29 cellular contexts compared by ENCODE assay signal in genomic region chr10:1745794-1746456, GRCh38. TPM values are rescaled to one million over a fixed set of nuclear protein-coding genes. Genes with fewer than 3 reads are reported as not detected.
"Had no signal": no experiment of that assay in that cellular context is flagged by ENCODE, and none has a peak within 500 bp of the region (broad histone marks: within the 10 kb centered on the region; RNA-seq: fewer than 3 reads in every experiment).

No MANE protein-coding gene starts in this region.

- H3K4me3 Mint-ChIP-seq: activated CD4-positive, alpha-beta T cell treated with anti-CD3 and anti-CD28 coated beads, Interleukin-2, amount 10 ng/mL, durations not matched to agents 24 days and 14 days; activated CD8-positive, alpha-beta memory T cell treated with anti-CD3 and anti-CD28 coated beads, Interleukin-2, amount 10 ng/mL, durations not matched to agents 7 days and 5 days; activated naive CD4-positive, alpha-beta T cell treated with anti-CD3 and anti-CD28 coated beads, Interleukin-2, amount 50 U/mL, for 24 hours; activated T-cell treated with anti-CD3 and anti-CD28 coated beads, Interleukin-2, amount 50 U/mL, for 24 hours; activated T-helper 1 cell treated with anti-CD3 and anti-CD28 coated beads, Interleukin-12 subunit alpha, Interleukin-12 subunit beta, Interleukin-2, Interleukin-4 antibody, amounts not matched to agents 30 ng/mL and 10 ng/mL and 1 ng/mL, durations not matched to agents 14 hours and 24 hours and 36 hours; T-helper 17 cell; WTC11 had no signal

- H3K4me1 ChIP-seq: ascending aorta, body of pancreas, Peyer's patch, SJSA1 had no signal

- H3K36me3 Mint-ChIP-seq: activated CD8-positive, alpha-beta memory T cell treated with anti-CD3 and anti-CD28 coated beads, Interleukin-2, amount 10 ng/mL, durations not matched to agents 7 days and 5 days had no signal

- H3K36me3 ChIP-seq: ascending aorta, Peyer's patch, SJSA1 had no signal

- H3K27me3 ChIP-seq: ascending aorta, body of pancreas, Peyer's patch had no signal

- H3K4me3 ChIP-seq: ascending aorta, body of pancreas, Peyer's patch, SJSA1 had no signal

- H3K27ac ChIP-seq: ascending aorta, body of pancreas, Peyer's patch, RWPE1, SJSA1 had no signal

- DNase-seq: activated CD4-positive, alpha-beta T cell treated with anti-CD3 and anti-CD28 coated beads for 1 hour; activated CD4-positive, alpha-beta T cell treated with anti-CD3 and anti-CD28 coated beads, Interleukin-2, amount 10 ng/mL, durations not matched to agents 24 days and 14 days; activated CD4-positive, alpha-beta T cell treated with anti-CD3 and anti-CD28 coated beads, Interleukin-2, amount 50 U/mL, for 48 hours; activated CD8-positive, alpha-beta memory T cell treated with anti-CD3 and anti-CD28 coated beads, Interleukin-2, amount 10 ng/mL, durations not matched to agents 7 days and 5 days; activated effector memory CD4-positive, alpha-beta T cell treated with Interleukin-2 at 50 U/mL for 16 hours; activated naive CD4-positive, alpha-beta T cell; activated T-cell treated with anti-CD3 and anti-CD28 coated beads, Interleukin-2, amount 50 U/mL, for 24 hours; body of pancreas; central memory CD4-positive, alpha-beta T cell; Kasumi-1; KBM-7; NCI-H1105 treated with DMSO at 0.1 percent for 48 hours; NCI-H146; NCI-H187 treated with DMSO at 0.1 percent for 48 hours; NCI-H2081 treated with DMSO at 0.1 percent for 48 hours; NCI-H446; NCI-H524 treated with DMSO at 0.1 percent for 48 hours; NCI-H82; Peyer's patch; Right ventricle myocardium superior; T-helper 17 cell; T-helper 9 cell had no signal

- H3K27ac Mint-ChIP-seq: activated CD4-positive, alpha-beta T cell treated with anti-CD3 and anti-CD28 coated beads, Interleukin-2, amount 10 ng/mL, durations not matched to agents 24 days and 14 days; activated CD8-positive, alpha-beta memory T cell treated with anti-CD3 and anti-CD28 coated beads, Interleukin-2, amount 10 ng/mL, durations not matched to agents 7 days and 5 days; activated naive CD4-positive, alpha-beta T cell treated with anti-CD3 and anti-CD28 coated beads, Interleukin-2, amount 50 U/mL, for 24 hours; activated T-cell treated with anti-CD3 and anti-CD28 coated beads, Interleukin-2, amount 50 U/mL, for 24 hours; activated T-helper 1 cell treated with anti-CD3 and anti-CD28 coated beads, Interleukin-12 subunit alpha, Interleukin-12 subunit beta, Interleukin-2, Interleukin-4 antibody, amounts not matched to agents 30 ng/mL and 10 ng/mL and 1 ng/mL, durations not matched to agents 14 hours and 24 hours and 36 hours; T-helper 17 cell; WTC11 had no signal

- H3K9me3 Mint-ChIP-seq: activated CD4-positive, alpha-beta T cell treated with anti-CD3 and anti-CD28 coated beads, Interleukin-2, amount 10 ng/mL, durations not matched to agents 24 days and 14 days had no signal

- H3K4me1 Mint-ChIP-seq: activated CD4-positive, alpha-beta T cell treated with anti-CD3 and anti-CD28 coated beads, Interleukin-2, amount 10 ng/mL, durations not matched to agents 24 days and 14 days; activated CD8-positive, alpha-beta memory T cell treated with anti-CD3 and anti-CD28 coated beads, Interleukin-2, amount 10 ng/mL, durations not matched to agents 7 days and 5 days; T-helper 17 cell; WTC11 had no signal

- ATAC-seq: activated CD8-positive, alpha-beta memory T cell treated with anti-CD3 and anti-CD28 coated beads, Interleukin-2, amount 10 ng/mL, durations not matched to agents 7 days and 5 days; body of pancreas; T-helper 17 cell; WTC11 had no signal

- H3K9me3 ChIP-seq: body of pancreas, SJSA1 had no signal

RNA-seq across cellular contexts. Expression of gene ADARB2, which starts 8.6 kb away (rescaled TPM):
- total RNA-seq: activated CD4-positive, alpha-beta T cell treated with anti-CD3 and anti-CD28 coated beads, Interleukin-2, amount 10 ng/mL, durations not matched to agents 24 days and 14 days; activated CD8-positive, alpha-beta memory T cell treated with anti-CD3 and anti-CD28 coated beads, Interleukin-2, amount 10 ng/mL, durations not matched to agents 7 days and 5 days; ascending aorta; bronchial epithelial cell; Right ventricle myocardium superior; SJSA1 had no signal
